9 cellular contexts compared by ENCODE assay signal in genomic region chr12:93740721-93741120, GRCh38.
A peak's percentile ranks its signal among the peaks of the same experiment; 100 is the strongest.
DNase-seq lines count a peak whose midpoint lies in the region; ATAC-seq, FAIRE-seq and TF ChIP-seq lines count a peak whose summit lies in the region.
"Had no signal": no experiment of that assay in that cellular context is flagged by ENCODE, and none has a peak within 500 bp of the region (broad histone marks: within the 10 kb centered on the region; RNA-seq: fewer than 3 reads in every experiment).

No MANE protein-coding gene starts in this region.

- H3K27me3 ChIP-seq in Panc1 (ENCODE audit: control insufficient read depth, insufficient read depth, low read length) (no peaks in the 10 kb centered on the region), small intestine (ENCODE audit: control insufficient read depth in 2 of 2, insufficient read depth in 2 of 2, low read length in 2 of 2) (no peaks in the 10 kb centered on the region)

- CTCF ChIA-PET in Panc1 (lab: Charles Lee), result interaction anchor here (1.1 to 1.3 kb wide), 2 partner anchors 167 to 238 kb away, joined by 3 to 6 read pairs; no protein-coding TSS in a partner anchor

- H3K9me3 ChIP-seq in Panc1 (ENCODE audit: control insufficient read depth, insufficient read depth, low read depth, low read length), result no peaks in the 10 kb centered on the region
- no peaks in the 10 kb centered on the region for H3K9me3 ChIP-seq in small intestine (ENCODE audit: control insufficient read depth, low read depth)

- intact Hi-C loops in Panc1 (cut with micrococcal nuclease; ENCODE audit: unreplicated experiment), result loop anchor here (5.0 kb wide), 2 partner anchors 173 to 238 kb away; no protein-coding TSS in a partner anchor

- FAIRE-seq in small intestine (lab: Jason Lieb, UNC), result no peak

- in situ Hi-C loops in Panc1 (cut with HindIII; ENCODE audit: low pct_unique_long_range_greater_than_20kb, low sequenced_read_pairs), result no loop called here

- POLR2A ChIA-PET in Panc1 (lab: Charles Lee), result interaction anchor here (0.8 kb wide), 1 partner anchor 171 kb away, joined by 3 read pairs; no protein-coding TSS in a partner anchor

- H3K27ac ChIP-seq in Panc1 (ENCODE audit: low read length), result peak overlapping the region; percentile 93
- H3K27ac ChIP-seq in small intestine (ENCODE audit: low read depth in 1 of 2, low read length in 1 of 2), result no peak overlapping the region

- 21 to 41% (median 23%) methylated on average over 3 of the region's 3 CpGs for WGBS in small intestine, 3 donors

- TF ChIP-seq CTCF in Panc1 (IDR thresholded peaks at IDR 0.05), result no peak
- TF ChIP-seq CTCF in fibroblast of the aortic adventitia (IDR thresholded peaks at IDR 0.05; ENCODE audit: insufficient read depth, low read length), result no peak

- peak; percentile 48 for DNase-seq in HCEC 1CT
- DNase-seq in Panc1 (ENCODE audit: low read depth, low spot score), result no peak
- DNase-seq in fibroblast of the aortic adventitia (ENCODE audit: low read depth), result peak; percentile 76
- peak; percentile 40 for DNase-seq in small intestine
- no peak for DNase-seq in hypothalamus (lab: John Stamatoyannopoulos, UW)
- DNase-seq: NCI-H2029 had no signal

- H3K36me3 ChIP-seq in Panc1 (ENCODE audit: control insufficient read depth, insufficient read depth, low read length) (no peaks in the 10 kb centered on the region), small intestine (ENCODE audit: control insufficient read depth in 2 of 2, insufficient read depth in 2 of 2, low read length in 2 of 2) (no peaks in the 10 kb centered on the region)

- ATAC-seq in Panc1 (no peak), HG03097 (IDR thresholded peaks at IDR 0.05; ENCODE audit: low FRiP score, unreplicated experiment) (no peak), HG03135 (IDR thresholded peaks at IDR 0.05; ENCODE audit: unreplicated experiment) (no peak), HG02885 (IDR thresholded peaks at IDR 0.05; ENCODE audit: poor library complexity, unreplicated experiment) (no peak)

- H3K4me1 ChIP-seq in Panc1 (ENCODE audit: control insufficient read depth, insufficient read depth, low read length) (peaks cover 11% of the 10 kb centered on the region), small intestine (ENCODE audit: control insufficient read depth in 2 of 2, insufficient read depth in 1 of 2, low read depth in 1 of 2, low read length in 1 of 2) (peaks cover 0 to 3% of the 10 kb centered on the region in 2 donors)

- no TSS peak for BruUV-seq in Panc1 (replicated peaks; lab: Mats Ljungman, UMichigan)

- H3K4me3 ChIP-seq in Panc1 (ENCODE audit: low read depth in 2 of 2, low read length in 2 of 2) (peak overlapping the region; percentile 4 to 23; a peak in 2 of 4 replicates), fibroblast of the aortic adventitia (ENCODE audit: low read depth, low read length) (peak overlapping the region; percentile 46), small intestine (ENCODE audit: low read depth in 1 of 2, low read length in 2 of 2) (no peak overlapping the region)

Comparison
In these comparisons a context has a peak if more than half of its experiments do, and no peak if none do; other contexts are left out.
1. DNase-seq: peak in HCEC 1CT (single experiment), fibroblast of the aortic adventitia (single experiment) and small intestine (single experiment); none in Panc1 (single experiment) and hypothalamus (0 of 51).
2. H3K4me3 ChIP-seq: peak in Panc1 (2 of 2) and fibroblast of the aortic adventitia (single experiment); none in small intestine (0 of 2).